1 cellular context compared by ENCODE assay signal in the genomic region with DNA sequence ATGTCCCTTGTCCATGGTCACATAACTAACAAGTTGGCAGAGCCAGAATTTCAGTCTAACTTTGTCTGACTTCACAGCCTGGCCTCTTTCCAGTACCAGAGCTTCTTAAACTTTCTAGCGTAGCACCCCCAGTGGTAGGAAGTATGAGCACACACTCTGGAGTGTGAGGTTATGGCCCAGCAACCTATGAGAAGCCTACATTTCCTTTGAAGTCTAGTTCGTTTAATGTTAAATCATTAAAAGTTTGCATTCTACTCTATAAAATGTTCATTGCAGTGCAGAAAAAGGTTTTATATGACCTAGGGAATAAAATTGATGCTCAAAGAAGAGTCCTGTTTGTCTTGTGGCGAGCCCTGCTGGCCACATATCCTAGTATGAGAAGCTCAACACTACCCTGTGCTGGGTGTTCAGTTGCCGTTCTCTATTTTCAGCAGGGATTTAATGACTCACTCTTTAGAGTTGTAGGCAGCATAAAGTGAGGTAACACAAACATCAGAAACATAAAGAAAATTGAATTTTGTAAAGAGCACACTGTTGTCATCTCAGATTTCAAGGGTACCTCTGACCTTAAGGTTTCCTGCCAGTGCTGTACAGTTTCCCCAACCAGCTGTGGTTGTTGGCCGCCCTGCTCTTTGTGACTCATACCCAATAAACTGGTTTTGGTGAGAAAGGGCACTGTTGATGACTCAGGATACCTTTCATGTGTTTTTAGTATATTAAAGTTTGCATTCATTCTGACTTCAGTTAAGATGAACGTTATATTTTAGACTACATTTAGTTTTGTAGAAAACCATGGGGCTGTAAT.
TF ChIP-seq lines count a peak whose summit lies in the region.

No MANE protein-coding gene starts in this region.

TF ChIP-seq in HCT116, 20 proteins besides CTCF, POLR2A, EP300 and RAD21 (continued from another document):
- TF ChIP-seq TCF7L2 (IDR thresholded peaks at IDR 0.05; ENCODE audit: borderline replicate concordance, extremely low read depth, insufficient read depth, insufficient read length) = peak; percentile 99
TF ChIP-seq in HCT116: peak in this region for 14.
